Comparison of ENCODE assay signal across 9 cellular contexts in genomic region chr2:63856302-63856600, GRCh38. TPM values are rescaled to one million over a fixed set of nuclear protein-coding genes. Genes with fewer than 3 reads are reported as not detected.
DNase-seq lines count a peak whose midpoint lies in the region; ATAC-seq and TF ChIP-seq lines count a peak whose summit lies in the region.
"Had no signal": no experiment of that assay in that cellular context is flagged by ENCODE, and none has a peak within 500 bp of the region (broad histone marks: within the 10 kb centered on the region; RNA-seq: fewer than 3 reads in every experiment).

No MANE protein-coding gene starts in this region.

- no peaks in the 10 kb centered on the region for H3K9me3 ChIP-seq in CD8-positive, alpha-beta T cell (ENCODE audit: low read length)

- H3K36me3 Mint-ChIP-seq in CD8-positive, alpha-beta T cell = peaks cover 37% of the 10 kb centered on the region
- H3K36me3 Mint-ChIP-seq in activated naive CD4-positive, alpha-beta T cell treated with anti-CD3 and anti-CD28 coated beads for 36 hours (ENCODE audit: low read depth) = peaks cover 20% of the 10 kb centered on the region

- H3K4me1 ChIP-seq in CD8-positive, alpha-beta T cell (ENCODE audit: insufficient read depth, low read length) = peaks cover 48% of the 10 kb centered on the region

- no peaks in the 10 kb centered on the region for H3K27me3 ChIP-seq in CD8-positive, alpha-beta T cell (ENCODE audit: insufficient read depth, low read length)

- peaks cover 64% of the 10 kb centered on the region for H3K4me1 Mint-ChIP-seq in CD8-positive, alpha-beta T cell (ENCODE audit: low read depth)
- H3K4me1 Mint-ChIP-seq in activated naive CD4-positive, alpha-beta T cell treated with anti-CD3 and anti-CD28 coated beads for 36 hours (ENCODE audit: low read depth) = peaks cover 50% of the 10 kb centered on the region

- H3K36me3 ChIP-seq in CD8-positive, alpha-beta T cell (ENCODE audit: insufficient read depth, low read length) = no peaks in the 10 kb centered on the region

- POLR2A ChIA-PET in CD8-positive, alpha-beta T cell (lab: Charles Lee) = interaction anchor here (1.8 to 7.0 kb wide), 2 partner anchors 10 to 15 kb away, joined by 6 to 47 read pairs; partner anchors contain the start of gene UGP2
- POLR2A ChIA-PET in HEK293T (lab: Yijun Ruan, JAX) = interaction anchor here (0.6 to 1.1 kb wide), 2 partner anchors 15 to 68 kb away, joined by 3 read pairs; partner anchors contain the start of gene UGP2

- in situ Hi-C loops in GM13977 (cut with MboI; ENCODE audit: low pct_unique_long_range_greater_than_20kb, low sequenced_read_pairs, unreplicated experiment) = loop anchor here (10.0 kb wide), 1 partner anchor 161 kb away; no protein-coding TSS in a partner anchor

- peak overlapping the region; percentile 97 for H3K27ac Mint-ChIP-seq in CD8-positive, alpha-beta T cell
- peak overlapping the region; percentile 80 for H3K27ac Mint-ChIP-seq in activated naive CD4-positive, alpha-beta T cell treated with anti-CD3 and anti-CD28 coated beads for 36 hours

- H3K4me3 Mint-ChIP-seq in CD8-positive, alpha-beta T cell = peak overlapping the region; percentile 76
- H3K4me3 Mint-ChIP-seq in activated naive CD4-positive, alpha-beta T cell treated with anti-CD3 and anti-CD28 coated beads for 36 hours = peak overlapping the region; percentile 22

- no peaks in the 10 kb centered on the region for H3K27me3 Mint-ChIP-seq in CD8-positive, alpha-beta T cell (ENCODE audit: low read depth)
- no peaks in the 10 kb centered on the region for H3K27me3 Mint-ChIP-seq in activated naive CD4-positive, alpha-beta T cell treated with anti-CD3 and anti-CD28 coated beads for 36 hours (ENCODE audit: low read depth)

- TF ChIP-seq CTCF in CD8-positive, alpha-beta T cell (IDR thresholded peaks at IDR 0.05) = no peak
- no peak for TF ChIP-seq CTCF in GM13977 (IDR thresholded peaks at IDR 0.05; ENCODE audit: extremely low read depth, insufficient read depth, missing control alignments)

- H3K27ac ChIP-seq in CD8-positive, alpha-beta T cell (ENCODE audit: low read depth, low read length) = peak overlapping the region; percentile 57
- H3K27ac ChIP-seq in skin epidermis = peak overlapping the region in 11 of 21 experiments; percentile 30 to 86 (median 55)

- intact Hi-C loops in CD8-positive, alpha-beta T cell (cut with DNase I, micrococcal nuclease) = loop anchor here (1.0 to 2.0 kb wide), 2 partner anchors 15 to 267 kb away; partner anchors contain the start of genes MDH1 (in 1 of the 2), UGP2 (in 1 of the 2) and WDPCP (in 1 of the 2)
- intact Hi-C loops in activated naive CD4-positive, alpha-beta T cell treated with anti-CD3 and anti-CD28 coated beads for 36 hours (cut with micrococcal nuclease) = loop anchor here (1.0 to 5.0 kb wide), 3 partner anchors 16 to 1149 kb away; partner anchors contain the start of genes EHBP1, MDH1 and WDPCP

- DNase-seq in CD8-positive, alpha-beta T cell = peak in 5 of 7 experiments; percentile 32 to 81 (median 40)
- DNase-seq in T-helper 22 cell (ENCODE audit: low read depth) (peak; percentile 64), HEK293T (ENCODE audit: extremely low spot score) (no peak), GM13977 (ENCODE audit: low spot score) (no peak)
- DNase-seq in activated naive CD4-positive, alpha-beta T cell treated with anti-CD3 and anti-CD28 coated beads for 36 hours = peak; percentile 67
- DNase-seq: NCI-H1417 treated with DMSO at 0.1 percent for 48 hours had no signal

- peak; percentile 88 for ATAC-seq in CD8-positive, alpha-beta T cell
- ATAC-seq in GM19023 (IDR thresholded peaks at IDR 0.05; ENCODE audit: unreplicated experiment) (no peak), HG02970 (IDR thresholded peaks at IDR 0.05; ENCODE audit: low FRiP score, unreplicated experiment) (no peak)

- no peak overlapping the region for H3K4me3 ChIP-seq in CD8-positive, alpha-beta T cell (ENCODE audit: low read depth, low read length)
- no peak overlapping the region for H3K4me3 ChIP-seq in skin epidermis

- CTCF ChIA-PET in CD8-positive, alpha-beta T cell (lab: Charles Lee) = interaction anchor here (1.2 to 9.2 kb wide), 4 partner anchors 9 to 163 kb away, joined by 3 to 73 read pairs (median 8); partner anchors contain the start of gene UGP2
- CTCF ChIA-PET in activated naive CD4-positive, alpha-beta T cell treated with anti-CD3 and anti-CD28 coated beads for 36 hours (lab: Charles Lee) = interaction anchor here (2.1 kb wide), 1 partner anchor 15 kb away, joined by 7 read pairs; the partner anchor contains the start of gene UGP2
- CTCF ChIA-PET in HEK293T (lab: Yijun Ruan, JAX) = no interaction called here

- H3K9me3 Mint-ChIP-seq in CD8-positive, alpha-beta T cell = no peaks in the 10 kb centered on the region
- H3K9me3 Mint-ChIP-seq in activated naive CD4-positive, alpha-beta T cell treated with anti-CD3 and anti-CD28 coated beads for 36 hours = no peaks in the 10 kb centered on the region

TF ChIP-seq in HEK293T, 16 proteins besides CTCF, POLR2A, EP300 and RAD21:
- no peak for TF ChIP-seq SP1 (IDR thresholded peaks at IDR 0.05)
- TF ChIP-seq NFRKB (IDR thresholded peaks at IDR 0.05) = no peak
- TF ChIP-seq BHLHE40 (IDR thresholded peaks at IDR 0.05; ENCODE audit: borderline replicate concordance) = no peak
- no peak for TF ChIP-seq HDGF (IDR thresholded peaks at IDR 0.05; ENCODE audit: borderline replicate concordance)
- TF ChIP-seq ELF4 (IDR thresholded peaks at IDR 0.05) = no peak
- TF ChIP-seq FOXM1 (IDR thresholded peaks at IDR 0.05; ENCODE audit: borderline replicate concordance) = no peak
- no peak for TF ChIP-seq TARDBP (IDR thresholded peaks at IDR 0.05)
- no peak for TF ChIP-seq PKNOX1 (IDR thresholded peaks at IDR 0.05)
- TF ChIP-seq FOXK2 (IDR thresholded peaks at IDR 0.05) = no peak

RNA-seq across cellular contexts. Expression of gene UGP2, which starts 14.6 kb away (rescaled TPM):
- total RNA-seq in CD8-positive, alpha-beta T cell = 10 to 100 TPM; 43.9 to 48.2 TPM
- 10 to 100 TPM; 82.2 to 93.1 TPM for total RNA-seq in activated naive CD4-positive, alpha-beta T cell treated with anti-CD3 and anti-CD28 coated beads for 36 hours

Comparison
In these comparisons a context has a peak if more than half of its experiments do, and no peak if none do; other contexts are left out.
1. DNase-seq: peak in CD8-positive, alpha-beta T cell (5 of 7), T-helper 22 cell (single experiment) and activated naive CD4-positive, alpha-beta T cell treated with anti-CD3 and anti-CD28 coated beads for 36 hours (single experiment); none in HEK293T (single experiment) and GM13977 (single experiment).